Comparison of ENCODE assay signal across 1 cellular context in the genomic region with DNA sequence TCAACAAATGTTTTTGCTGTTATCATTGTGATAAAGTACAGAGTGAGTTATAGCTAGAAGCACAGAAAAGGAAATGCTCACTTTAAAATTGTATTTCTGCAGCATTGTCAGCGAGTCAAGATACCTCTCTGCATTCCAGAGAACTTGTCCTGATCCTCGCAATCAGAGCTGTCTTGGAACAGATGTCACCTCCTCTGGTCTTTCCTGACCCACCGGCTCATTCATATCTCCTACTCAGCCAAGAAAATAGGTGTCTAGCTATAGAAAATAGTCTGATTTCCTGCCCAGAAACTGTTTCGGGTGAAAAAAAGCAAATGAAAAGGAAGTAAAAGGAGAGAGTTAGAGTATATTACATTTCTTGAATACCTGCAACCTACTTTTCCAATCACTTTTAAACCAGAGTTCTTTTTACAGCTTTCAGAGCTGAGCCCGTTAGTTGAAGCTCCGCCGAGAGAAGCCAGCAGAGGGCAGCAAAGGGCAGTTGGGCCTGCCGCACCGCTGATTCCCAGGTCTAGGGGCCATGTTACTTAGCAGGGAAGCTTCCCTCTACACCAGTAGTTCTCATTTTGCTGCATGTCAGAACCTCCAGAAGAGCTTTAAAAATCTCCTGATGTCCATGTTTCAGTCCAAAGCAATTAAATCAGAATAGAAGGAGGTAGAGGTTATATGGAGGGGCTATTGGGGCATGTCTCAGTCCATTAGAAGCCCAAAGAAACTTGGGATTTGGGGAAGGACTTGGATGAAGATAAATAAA.
TF ChIP-seq lines count a peak whose summit lies in the region.

No MANE protein-coding gene starts in this region.

TF ChIP-seq in HepG2, 621 proteins besides CTCF, POLR2A, EP300 and RAD21 (continued from another document):
- TF ChIP-seq, protein P1, sequence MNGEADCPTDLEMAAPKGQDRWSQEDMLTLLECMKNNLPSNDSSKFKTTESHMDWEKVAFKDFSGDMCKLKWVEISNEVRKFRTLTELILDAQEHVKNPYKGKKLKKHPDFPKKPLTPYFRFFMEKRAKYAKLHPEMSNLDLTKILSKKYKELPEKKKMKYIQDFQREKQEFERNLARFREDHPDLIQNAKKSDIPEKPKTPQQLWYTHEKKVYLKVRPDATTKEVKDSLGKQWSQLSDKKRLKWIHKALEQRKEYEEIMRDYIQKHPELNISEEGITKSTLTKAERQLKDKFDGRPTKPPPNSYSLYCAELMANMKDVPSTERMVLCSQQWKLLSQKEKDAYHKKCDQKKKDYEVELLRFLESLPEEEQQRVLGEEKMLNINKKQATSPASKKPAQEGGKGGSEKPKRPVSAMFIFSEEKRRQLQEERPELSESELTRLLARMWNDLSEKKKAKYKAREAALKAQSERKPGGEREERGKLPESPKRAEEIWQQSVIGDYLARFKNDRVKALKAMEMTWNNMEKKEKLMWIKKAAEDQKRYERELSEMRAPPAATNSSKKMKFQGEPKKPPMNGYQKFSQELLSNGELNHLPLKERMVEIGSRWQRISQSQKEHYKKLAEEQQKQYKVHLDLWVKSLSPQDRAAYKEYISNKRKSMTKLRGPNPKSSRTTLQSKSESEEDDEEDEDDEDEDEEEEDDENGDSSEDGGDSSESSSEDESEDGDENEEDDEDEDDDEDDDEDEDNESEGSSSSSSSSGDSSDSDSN (CRISPR knock-in tag; IDR thresholded peaks at IDR 0.05) = no peak
- TF ChIP-seq PHB2 (IDR thresholded peaks at IDR 0.05; ENCODE audit: partially characterized antibody) (no peak), YY1 (IDR thresholded peaks at IDR 0.05; ENCODE audit: insufficient read depth, insufficient replicate concordance, low read depth, low read length) (peak; percentile 71), JUNB (CRISPR knock-in tag; IDR thresholded peaks at IDR 0.05; ENCODE audit: borderline replicate concordance) (no peak), ZNF264 (CRISPR knock-in tag; IDR thresholded peaks at IDR 0.05) (peak; percentile 100), ZFP36L1 (CRISPR knock-in tag; IDR thresholded peaks at IDR 0.05) (no peak), MTF2 (CRISPR knock-in tag; IDR thresholded peaks at IDR 0.05; ENCODE audit: borderline replicate concordance) (no peak), ZNF839 (CRISPR knock-in tag; IDR thresholded peaks at IDR 0.05; ENCODE audit: borderline replicate concordance) (no peak), PAX8 (CRISPR knock-in tag; IDR thresholded peaks at IDR 0.05; ENCODE audit: borderline replicate concordance) (no peak), ZNF788 (CRISPR knock-in tag; IDR thresholded peaks at IDR 0.05; ENCODE audit: borderline replicate concordance) (no peak), ZNF644 (CRISPR knock-in tag; IDR thresholded peaks at IDR 0.05; ENCODE audit: low read depth) (peak; percentile 76), POGZ (CRISPR knock-in tag; IDR thresholded peaks at IDR 0.05) (0 out of 2 replicates have a peak, but pooled peaks have one; percentile 25), FOXM1 (CRISPR knock-in tag; IDR thresholded peaks at IDR 0.05) (no peak), SOX6 (IDR thresholded peaks at IDR 0.05) (no peak), SOX6 (CRISPR knock-in tag; IDR thresholded peaks at IDR 0.05) (no peak), RFX5 (IDR thresholded peaks at IDR 0.05; ENCODE audit: low read depth, low read length) (no peak), HOXA9 (CRISPR knock-in tag; IDR thresholded peaks at IDR 0.05; ENCODE audit: borderline replicate concordance) (no peak), TBP (CRISPR knock-in tag; IDR thresholded peaks at IDR 0.05) (no peak), STAG1 (CRISPR knock-in tag; IDR thresholded peaks at IDR 0.05) (peak; percentile 45), ZMYM4 (CRISPR knock-in tag; IDR thresholded peaks at IDR 0.05) (peak; percentile 32; the same call in 1 of the 2 replicates), SIN3B (IDR thresholded peaks at IDR 0.05; ENCODE audit: low read length) (no peak), HDAC6 (IDR thresholded peaks at IDR 0.05; ENCODE audit: low read depth, low read length) (no peak), NFE2 (CRISPR knock-in tag; IDR thresholded peaks at IDR 0.05) (no peak), TGIF2 (CRISPR knock-in tag; IDR thresholded peaks at IDR 0.05) (no peak), JUND (CRISPR knock-in tag; IDR thresholded peaks at IDR 0.05) (no peak), TBX3 (IDR thresholded peaks at IDR 0.05; ENCODE audit: borderline replicate concordance) (no peak), MIER3 (CRISPR knock-in tag; IDR thresholded peaks at IDR 0.05; ENCODE audit: borderline replicate concordance) (no peak), ZBTB21 (CRISPR knock-in tag; IDR thresholded peaks at IDR 0.05) (no peak)
- TF ChIP-seq, protein P2, sequence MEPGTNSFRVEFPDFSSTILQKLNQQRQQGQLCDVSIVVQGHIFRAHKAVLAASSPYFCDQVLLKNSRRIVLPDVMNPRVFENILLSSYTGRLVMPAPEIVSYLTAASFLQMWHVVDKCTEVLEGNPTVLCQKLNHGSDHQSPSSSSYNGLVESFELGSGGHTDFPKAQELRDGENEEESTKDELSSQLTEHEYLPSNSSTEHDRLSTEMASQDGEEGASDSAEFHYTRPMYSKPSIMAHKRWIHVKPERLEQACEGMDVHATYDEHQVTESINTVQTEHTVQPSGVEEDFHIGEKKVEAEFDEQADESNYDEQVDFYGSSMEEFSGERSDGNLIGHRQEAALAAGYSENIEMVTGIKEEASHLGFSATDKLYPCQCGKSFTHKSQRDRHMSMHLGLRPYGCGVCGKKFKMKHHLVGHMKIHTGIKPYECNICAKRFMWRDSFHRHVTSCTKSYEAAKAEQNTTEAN (CRISPR knock-in tag; conservative IDR thresholded peaks at IDR 0.05) = no peak
- TF ChIP-seq, protein P3, sequence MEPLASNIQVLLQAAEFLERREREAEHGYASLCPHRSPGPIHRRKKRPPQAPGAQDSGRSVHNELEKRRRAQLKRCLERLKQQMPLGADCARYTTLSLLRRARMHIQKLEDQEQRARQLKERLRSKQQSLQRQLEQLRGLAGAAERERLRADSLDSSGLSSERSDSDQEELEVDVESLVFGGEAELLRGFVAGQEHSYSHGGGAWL (CRISPR knock-in tag; IDR thresholded peaks at IDR 0.05) = no peak
- TF ChIP-seq, protein P4, sequence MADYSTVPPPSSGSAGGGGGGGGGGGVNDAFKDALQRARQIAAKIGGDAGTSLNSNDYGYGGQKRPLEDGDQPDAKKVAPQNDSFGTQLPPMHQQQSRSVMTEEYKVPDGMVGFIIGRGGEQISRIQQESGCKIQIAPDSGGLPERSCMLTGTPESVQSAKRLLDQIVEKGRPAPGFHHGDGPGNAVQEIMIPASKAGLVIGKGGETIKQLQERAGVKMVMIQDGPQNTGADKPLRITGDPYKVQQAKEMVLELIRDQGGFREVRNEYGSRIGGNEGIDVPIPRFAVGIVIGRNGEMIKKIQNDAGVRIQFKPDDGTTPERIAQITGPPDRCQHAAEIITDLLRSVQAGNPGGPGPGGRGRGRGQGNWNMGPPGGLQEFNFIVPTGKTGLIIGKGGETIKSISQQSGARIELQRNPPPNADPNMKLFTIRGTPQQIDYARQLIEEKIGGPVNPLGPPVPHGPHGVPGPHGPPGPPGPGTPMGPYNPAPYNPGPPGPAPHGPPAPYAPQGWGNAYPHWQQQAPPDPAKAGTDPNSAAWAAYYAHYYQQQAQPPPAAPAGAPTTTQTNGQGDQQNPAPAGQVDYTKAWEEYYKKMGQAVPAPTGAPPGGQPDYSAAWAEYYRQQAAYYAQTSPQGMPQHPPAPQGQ (CRISPR knock-in tag; IDR thresholded peaks at IDR 0.05; ENCODE audit: borderline replicate concordance) = no peak
- TF ChIP-seq, protein P5, sequence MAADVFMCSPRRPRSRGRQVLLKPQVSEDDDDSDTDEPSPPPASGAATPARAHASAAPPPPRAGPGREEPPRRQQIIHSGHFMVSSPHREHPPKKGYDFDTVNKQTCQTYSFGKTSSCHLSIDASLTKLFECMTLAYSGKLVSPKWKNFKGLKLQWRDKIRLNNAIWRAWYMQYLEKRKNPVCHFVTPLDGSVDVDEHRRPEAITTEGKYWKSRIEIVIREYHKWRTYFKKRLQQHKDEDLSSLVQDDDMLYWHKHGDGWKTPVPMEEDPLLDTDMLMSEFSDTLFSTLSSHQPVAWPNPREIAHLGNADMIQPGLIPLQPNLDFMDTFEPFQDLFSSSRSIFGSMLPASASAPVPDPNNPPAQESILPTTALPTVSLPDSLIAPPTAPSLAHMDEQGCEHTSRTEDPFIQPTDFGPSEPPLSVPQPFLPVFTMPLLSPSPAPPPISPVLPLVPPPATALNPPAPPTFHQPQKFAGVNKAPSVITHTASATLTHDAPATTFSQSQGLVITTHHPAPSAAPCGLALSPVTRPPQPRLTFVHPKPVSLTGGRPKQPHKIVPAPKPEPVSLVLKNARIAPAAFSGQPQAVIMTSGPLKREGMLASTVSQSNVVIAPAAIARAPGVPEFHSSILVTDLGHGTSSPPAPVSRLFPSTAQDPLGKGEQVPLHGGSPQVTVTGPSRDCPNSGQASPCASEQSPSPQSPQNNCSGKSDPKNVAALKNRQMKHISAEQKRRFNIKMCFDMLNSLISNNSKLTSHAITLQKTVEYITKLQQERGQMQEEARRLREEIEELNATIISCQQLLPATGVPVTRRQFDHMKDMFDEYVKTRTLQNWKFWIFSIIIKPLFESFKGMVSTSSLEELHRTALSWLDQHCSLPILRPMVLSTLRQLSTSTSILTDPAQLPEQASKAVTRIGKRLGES (CRISPR knock-in tag; IDR thresholded peaks at IDR 0.05; ENCODE audit: borderline replicate concordance) = no peak
- TF ChIP-seq, protein P6, sequence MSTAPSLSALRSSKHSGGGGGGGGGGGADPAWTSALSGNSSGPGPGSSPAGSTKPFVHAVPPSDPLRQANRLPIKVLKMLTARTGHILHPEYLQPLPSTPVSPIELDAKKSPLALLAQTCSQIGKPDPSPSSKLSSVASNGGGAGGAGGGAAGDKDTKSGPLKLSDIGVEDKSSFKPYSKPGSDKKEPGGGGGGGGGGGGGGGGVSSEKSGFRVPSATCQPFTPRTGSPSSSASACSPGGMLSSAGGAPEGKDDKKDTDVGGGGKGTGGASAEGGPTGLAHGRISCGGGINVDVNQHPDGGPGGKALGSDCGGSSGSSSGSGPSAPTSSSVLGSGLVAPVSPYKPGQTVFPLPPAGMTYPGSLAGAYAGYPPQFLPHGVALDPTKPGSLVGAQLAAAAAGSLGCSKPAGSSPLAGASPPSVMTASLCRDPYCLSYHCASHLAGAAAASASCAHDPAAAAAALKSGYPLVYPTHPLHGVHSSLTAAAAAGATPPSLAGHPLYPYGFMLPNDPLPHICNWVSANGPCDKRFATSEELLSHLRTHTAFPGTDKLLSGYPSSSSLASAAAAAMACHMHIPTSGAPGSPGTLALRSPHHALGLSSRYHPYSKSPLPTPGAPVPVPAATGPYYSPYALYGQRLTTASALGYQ (CRISPR knock-in tag; IDR thresholded peaks at IDR 0.05) = no peak
- TF ChIP-seq, protein P7, sequence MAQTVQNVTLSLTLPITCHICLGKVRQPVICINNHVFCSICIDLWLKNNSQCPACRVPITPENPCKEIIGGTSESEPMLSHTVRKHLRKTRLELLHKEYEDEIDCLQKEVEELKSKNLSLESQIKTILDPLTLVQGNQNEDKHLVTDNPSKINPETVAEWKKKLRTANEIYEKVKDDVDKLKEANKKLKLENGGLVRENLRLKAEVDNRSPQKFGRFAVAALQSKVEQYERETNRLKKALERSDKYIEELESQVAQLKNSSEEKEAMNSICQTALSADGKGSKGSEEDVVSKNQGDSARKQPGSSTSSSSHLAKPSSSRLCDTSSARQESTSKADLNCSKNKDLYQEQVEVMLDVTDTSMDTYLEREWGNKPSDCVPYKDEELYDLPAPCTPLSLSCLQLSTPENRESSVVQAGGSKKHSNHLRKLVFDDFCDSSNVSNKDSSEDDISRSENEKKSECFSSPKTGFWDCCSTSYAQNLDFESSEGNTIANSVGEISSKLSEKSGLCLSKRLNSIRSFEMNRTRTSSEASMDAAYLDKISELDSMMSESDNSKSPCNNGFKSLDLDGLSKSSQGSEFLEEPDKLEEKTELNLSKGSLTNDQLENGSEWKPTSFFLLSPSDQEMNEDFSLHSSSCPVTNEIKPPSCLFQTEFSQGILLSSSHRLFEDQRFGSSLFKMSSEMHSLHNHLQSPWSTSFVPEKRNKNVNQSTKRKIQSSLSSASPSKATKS (CRISPR knock-in tag; IDR thresholded peaks at IDR 0.05) = no peak
- TF ChIP-seq, protein P8, sequence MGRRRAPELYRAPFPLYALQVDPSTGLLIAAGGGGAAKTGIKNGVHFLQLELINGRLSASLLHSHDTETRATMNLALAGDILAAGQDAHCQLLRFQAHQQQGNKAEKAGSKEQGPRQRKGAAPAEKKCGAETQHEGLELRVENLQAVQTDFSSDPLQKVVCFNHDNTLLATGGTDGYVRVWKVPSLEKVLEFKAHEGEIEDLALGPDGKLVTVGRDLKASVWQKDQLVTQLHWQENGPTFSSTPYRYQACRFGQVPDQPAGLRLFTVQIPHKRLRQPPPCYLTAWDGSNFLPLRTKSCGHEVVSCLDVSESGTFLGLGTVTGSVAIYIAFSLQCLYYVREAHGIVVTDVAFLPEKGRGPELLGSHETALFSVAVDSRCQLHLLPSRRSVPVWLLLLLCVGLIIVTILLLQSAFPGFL (CRISPR knock-in tag; IDR thresholded peaks at IDR 0.05) = no peak
